Comparison of ENCODE assay signal across 1 cellular context in genomic region chr18:31667185-31667584, GRCh38.
TF ChIP-seq lines count a peak whose summit lies in the region.

No MANE protein-coding gene starts in this region.

TF ChIP-seq in HEK293, 187 proteins besides CTCF, POLR2A, EP300 and RAD21:
- no peak for TF ChIP-seq ZNF280C (tag by site-specific recombination; IDR thresholded peaks at IDR 0.05)
- peak; percentile 80 for TF ChIP-seq PRDM6 (tag by site-specific recombination; IDR thresholded peaks at IDR 0.05)
